ENCODE assay signal across 8 cellular contexts in genomic region chr10:73774637-73775036, GRCh38. TPM values are rescaled to one million over a fixed set of nuclear protein-coding genes. Genes with fewer than 3 reads are reported as not detected.
DNase-seq lines count a peak whose midpoint lies in the region; ATAC-seq and TF ChIP-seq lines count a peak whose summit lies in the region.

No MANE protein-coding gene starts in this region.

- no peak overlapping the region for H4K8ac ChIP-seq in mesendoderm (ENCODE audit: low read depth, low read length)

- intact Hi-C loops in adrenal gland (cut with DNase I) = no loop called here

- no peak overlapping the region for H3K9ac ChIP-seq in mesendoderm (ENCODE audit: low read length)

- H3K4me1 Mint-ChIP-seq in CD4-positive, CD25-positive, alpha-beta regulatory T cell = peaks cover 26 to 61% (median 36%) of the 10 kb centered on the region in 4 donors
- H3K4me1 Mint-ChIP-seq in activated naive CD8-positive, alpha-beta T cell treated with anti-CD3 and anti-CD28 coated beads, Interleukin-2, amount 10 ng/mL, durations not matched to agents 7 days and 5 days = peaks cover 45% of the 10 kb centered on the region

- TF ChIP-seq CTCF in adrenal gland (IDR thresholded peaks at IDR 0.05) = no peak

- peaks cover 4% of the 10 kb centered on the region for H3K79me2 ChIP-seq in mesendoderm (ENCODE audit: control insufficient read depth, insufficient read depth, low read length)

- H3K56ac ChIP-seq in mesendoderm (ENCODE audit: low read length) = no peak overlapping the region

- no peak overlapping the region for H4K5ac ChIP-seq in mesendoderm (ENCODE audit: low read length)

- peak overlapping the region; percentile 91 for H3K4me3 ChIP-seq in CD4-positive, CD25-positive, alpha-beta regulatory T cell (ENCODE audit: low read depth, low read length)
- H3K4me3 ChIP-seq in mesendoderm (ENCODE audit: low read length) = no peak overlapping the region
- no peak overlapping the region for H3K4me3 ChIP-seq in adrenal gland

- no peaks in the 10 kb centered on the region for H3K9me3 ChIP-seq in CD4-positive, CD25-positive, alpha-beta regulatory T cell (ENCODE audit: control insufficient read depth in 2 of 2, low read length in 2 of 2)
- H3K9me3 ChIP-seq in adrenal gland (replicated peaks in 1 of 3) = no peaks in the 10 kb centered on the region

- WGBS in mesendoderm (ENCODE audit: extremely low coverage, insufficient coverage, low lambda C conversion rate) = no CpG with 5 or more reads among the region's 5 CpGs
- 32 to 41% (median 35%) methylated on average over 5 of the region's 5 CpGs for WGBS in adrenal gland, 4 donors

- H3K4me3 Mint-ChIP-seq in CD4-positive, CD25-positive, alpha-beta regulatory T cell = peak overlapping the region; percentile 89 to 100 (median 96)
- H3K4me3 Mint-ChIP-seq in activated naive CD8-positive, alpha-beta T cell treated with anti-CD3 and anti-CD28 coated beads, Interleukin-2, amount 10 ng/mL, durations not matched to agents 7 days and 5 days = peak overlapping the region; percentile 91

- peaks cover 7% of the 10 kb centered on the region for H3K79me1 ChIP-seq in mesendoderm (ENCODE audit: low read length)

- no peak overlapping the region for H3K4ac ChIP-seq in mesendoderm (ENCODE audit: low read depth, low read length)

- H3K27ac ChIP-seq in CD4-positive, CD25-positive, alpha-beta regulatory T cell (ENCODE audit: insufficient read depth, low read length, poor library complexity, severe bottlenecking) = peak overlapping the region; percentile 95
- H3K27ac ChIP-seq in mesendoderm (ENCODE audit: low read depth, low read length) = no peak overlapping the region
- H3K27ac ChIP-seq in adrenal gland = no peak overlapping the region

- H3K36me3 Mint-ChIP-seq in CD4-positive, CD25-positive, alpha-beta regulatory T cell = peaks cover 25% of the 10 kb centered on the region
- H3K36me3 Mint-ChIP-seq in activated naive CD8-positive, alpha-beta T cell treated with anti-CD3 and anti-CD28 coated beads, Interleukin-2, amount 10 ng/mL, durations not matched to agents 7 days and 5 days = peaks cover 51% of the 10 kb centered on the region

- H3K23ac ChIP-seq in mesendoderm (ENCODE audit: low read length) = no peak overlapping the region

- H2BK120ac ChIP-seq in mesendoderm (ENCODE audit: low read depth, low read length) = no peak overlapping the region

- POLR2A ChIA-PET in activated naive CD8-positive, alpha-beta T cell treated with anti-CD3 and anti-CD28 coated beads, Interleukin-2, amount 10 ng/mL, durations not matched to agents 7 days and 5 days (lab: Charles Lee) = interaction anchor here (4.1 kb wide), 1 partner anchor 9 kb away, joined by 101 read pairs; the partner anchor contains the start of genes CHCHD1 and ZSWIM8

- DNase-seq in CD4-positive, CD25-positive, alpha-beta regulatory T cell = no peak
- DNase-seq in HT-29 (ENCODE audit: low spot score) = peak; percentile 67
- DNase-seq in activated naive CD8-positive, alpha-beta T cell treated with anti-CD3 and anti-CD28 coated beads, Interleukin-2, amount 10 ng/mL, durations not matched to agents 7 days and 5 days = no peak
- peak; percentile 27 for DNase-seq in mesendoderm
- no peak for DNase-seq in central memory CD4-positive, alpha-beta T cell
- no peak for DNase-seq in stimulated activated CD4-positive, alpha-beta T cell treated with anti-CD3 and anti-CD28 coated beads, Interleukin-2, amount 100 ng/mL, for 24 hours
- DNase-seq in DMS153 treated with DMSO at 0.1 percent for 48 hours (lab: John Stamatoyannopoulos, UW; ENCODE audit: unreplicated experiment) = no peak
- no peak for DNase-seq in adrenal gland

- H3K27me3 ChIP-seq in CD4-positive, CD25-positive, alpha-beta regulatory T cell (ENCODE audit: control insufficient read depth, insufficient read depth, low read length) = no peaks in the 10 kb centered on the region
- H3K27me3 ChIP-seq in mesendoderm (ENCODE audit: insufficient read depth, low read length, poor library complexity) (no peaks in the 10 kb centered on the region), adrenal gland (no peaks in the 10 kb centered on the region)

- H2BK5ac ChIP-seq in mesendoderm (ENCODE audit: low read length) = no peak overlapping the region

- no peak overlapping the region for H2AK5ac ChIP-seq in mesendoderm (ENCODE audit: low read length)

- peak overlapping the region; percentile 80 to 94 (median 94) for H3K27ac Mint-ChIP-seq in CD4-positive, CD25-positive, alpha-beta regulatory T cell
- H3K27ac Mint-ChIP-seq in activated naive CD8-positive, alpha-beta T cell treated with anti-CD3 and anti-CD28 coated beads, Interleukin-2, amount 10 ng/mL, durations not matched to agents 7 days and 5 days = peak overlapping the region; percentile 79

- H3K4me2 ChIP-seq in mesendoderm (ENCODE audit: low read length) = no peak overlapping the region

- peaks cover 38% of the 10 kb centered on the region for H3K4me1 ChIP-seq in CD4-positive, CD25-positive, alpha-beta regulatory T cell (ENCODE audit: control insufficient read depth, insufficient read depth, low read length, poor library complexity, severe bottlenecking)
- H3K4me1 ChIP-seq in mesendoderm (ENCODE audit: control insufficient read depth, low read depth, low read length) = no peaks in the 10 kb centered on the region
- H3K4me1 ChIP-seq in adrenal gland (replicated peaks in 1 of 2) = peaks cover 15 to 37% of the 10 kb centered on the region in 2 donors

- peaks cover 0 to 2% (median 0%) of the 10 kb centered on the region in 7 donors for H3K9me3 Mint-ChIP-seq in CD4-positive, CD25-positive, alpha-beta regulatory T cell
- no peaks in the 10 kb centered on the region for H3K9me3 Mint-ChIP-seq in activated naive CD8-positive, alpha-beta T cell treated with anti-CD3 and anti-CD28 coated beads, Interleukin-2, amount 10 ng/mL, durations not matched to agents 7 days and 5 days

- TF ChIP-seq POLR2A in adrenal gland (IDR thresholded peaks at IDR 0.05) = no peak

- H3K36me3 ChIP-seq in CD4-positive, CD25-positive, alpha-beta regulatory T cell (ENCODE audit: control insufficient read depth, insufficient read depth, low read length) = peaks cover 33% of the 10 kb centered on the region
- H3K36me3 ChIP-seq in mesendoderm (ENCODE audit: control insufficient read depth, insufficient read depth, low read length) (peaks cover 8% of the 10 kb centered on the region), adrenal gland (replicated peaks in 1 of 2) (peaks cover 0 to 50% of the 10 kb centered on the region in 2 donors)

- no peak for ATAC-seq in CD4-positive, CD25-positive, alpha-beta regulatory T cell (ENCODE audit: low read depth in 2 of 2)
- ATAC-seq in activated naive CD8-positive, alpha-beta T cell treated with anti-CD3 and anti-CD28 coated beads, Interleukin-2, amount 10 ng/mL, durations not matched to agents 7 days and 5 days (ENCODE audit: low read depth) = no peak

- no peak overlapping the region for H2BK15ac ChIP-seq in mesendoderm (replicated peaks; ENCODE audit: low read depth)

- H3K18ac ChIP-seq in mesendoderm (ENCODE audit: low read length) = no peak overlapping the region

- H3K27me3 Mint-ChIP-seq in CD4-positive, CD25-positive, alpha-beta regulatory T cell = no peaks in the 10 kb centered on the region
- H3K27me3 Mint-ChIP-seq in activated naive CD8-positive, alpha-beta T cell treated with anti-CD3 and anti-CD28 coated beads, Interleukin-2, amount 10 ng/mL, durations not matched to agents 7 days and 5 days = no peaks in the 10 kb centered on the region

RNA-seq across cellular contexts. Expression of gene CHCHD1, which starts 7.2 kb away (rescaled TPM):
- 6.3 TPM for total RNA-seq in CD4-positive, CD25-positive, alpha-beta regulatory T cell
- polyA plus RNA-seq in CD4-positive, CD25-positive, alpha-beta regulatory T cell = 10 to 100 TPM; 63.6 to 79.3 (median 70.0) TPM
- total RNA-seq in HT-29 (2014; rRNA removed; shearing (Covaris generic)) = 57.6 and 65.8 TPM in 2 replicates
- total RNA-seq in activated naive CD8-positive, alpha-beta T cell treated with anti-CD3 and anti-CD28 coated beads, Interleukin-2, amount 10 ng/mL, durations not matched to agents 7 days and 5 days = 10 to 100 TPM; 23.0 to 24.8 TPM
- 149 TPM for polyA plus RNA-seq in mesendoderm (2013, experiment 1 of 2)
- 149 TPM for polyA plus RNA-seq in mesendoderm (2013, experiment 2 of 2)
- total RNA-seq in adrenal gland = 10 to 100 TPM; 31.7 to 53.1 (median 38.3) TPM
- polyA plus RNA-seq in adrenal gland = 10 to 100 TPM; 57.4 to 83.1 (median 63.2) TPM

RNA-seq across cellular contexts. Expression of gene ZSWIM8, which starts 10.8 kb away (rescaled TPM):
- total RNA-seq in CD4-positive, CD25-positive, alpha-beta regulatory T cell = 95.5 TPM
- polyA plus RNA-seq in CD4-positive, CD25-positive, alpha-beta regulatory T cell = 10 to 100 TPM in 3 of 4 donors, 1 to 10 TPM in 1; 6.0 to 14.9 (median 11.8) TPM
- total RNA-seq in HT-29 (2014; rRNA removed; shearing (Covaris generic)) = 32.9 and 40.0 TPM in 2 replicates
- 10 to 100 TPM; 93.4 to 95.2 TPM for total RNA-seq in activated naive CD8-positive, alpha-beta T cell treated with anti-CD3 and anti-CD28 coated beads, Interleukin-2, amount 10 ng/mL, durations not matched to agents 7 days and 5 days
- 20.4 TPM for polyA plus RNA-seq in mesendoderm (2013, experiment 1 of 2)
- polyA plus RNA-seq in mesendoderm (2013, experiment 2 of 2) = 22.1 TPM
- 100 to 1,000 TPM in 5 of 8 donors, 10 to 100 TPM in 3; 73.5 to 197 (median 114) TPM for total RNA-seq in adrenal gland
- polyA plus RNA-seq in adrenal gland = 100 to 1,000 TPM in 2 of 3 donors, 10 to 100 TPM in 1; 74.4 to 714 (median 520) TPM

RNA-seq across cellular contexts. Expression of gene SEC24C, which starts 30.5 kb away (rescaled TPM):
- 78.2 TPM for total RNA-seq in CD4-positive, CD25-positive, alpha-beta regulatory T cell
- 10 to 100 TPM; 30.2 to 39.3 (median 36.9) TPM for polyA plus RNA-seq in CD4-positive, CD25-positive, alpha-beta regulatory T cell
- 63.2 and 76.5 TPM in 2 replicates for total RNA-seq in HT-29 (2014; rRNA removed; shearing (Covaris generic))
- 10 to 100 TPM; 96.3 to 96.7 TPM for total RNA-seq in activated naive CD8-positive, alpha-beta T cell treated with anti-CD3 and anti-CD28 coated beads, Interleukin-2, amount 10 ng/mL, durations not matched to agents 7 days and 5 days
- polyA plus RNA-seq in mesendoderm (2013, experiment 1 of 2) = 31.2 TPM
- polyA plus RNA-seq in mesendoderm (2013, experiment 2 of 2) = 32.6 TPM
- 100 to 1,000 TPM in 2 of 8 donors, 10 to 100 TPM in 6; 61.3 to 133 (median 81.2) TPM for total RNA-seq in adrenal gland
- polyA plus RNA-seq in adrenal gland = 100 to 1,000 TPM in 1 of 3 donors, 10 to 100 TPM in 2; 38.4 to 109 (median 52.7) TPM

RNA-seq across cellular contexts. Expression of gene NDST2, which starts 36.8 kb away (rescaled TPM):
- 74.4 TPM for total RNA-seq in CD4-positive, CD25-positive, alpha-beta regulatory T cell
- polyA plus RNA-seq in CD4-positive, CD25-positive, alpha-beta regulatory T cell = 10 to 100 TPM; 20.6 to 28.5 (median 24.6) TPM
- total RNA-seq in HT-29 (2014; rRNA removed; shearing (Covaris generic)) = 18.6 and 19.8 TPM in 2 replicates
- 10 to 100 TPM; 80.1 to 82.0 TPM for total RNA-seq in activated naive CD8-positive, alpha-beta T cell treated with anti-CD3 and anti-CD28 coated beads, Interleukin-2, amount 10 ng/mL, durations not matched to agents 7 days and 5 days
- 7.4 TPM for polyA plus RNA-seq in mesendoderm (2013, experiment 1 of 2)
- 8.0 TPM for polyA plus RNA-seq in mesendoderm (2013, experiment 2 of 2)
- total RNA-seq in adrenal gland = 10 to 100 TPM; 31.9 to 67.0 (median 41.6) TPM
- 10 to 100 TPM; 14.5 to 23.0 (median 21.9) TPM for polyA plus RNA-seq in adrenal gland

Comparison
In these comparisons a context has a peak if more than half of its experiments do, and no peak if none do; other contexts are left out.
1. DNase-seq: peak in HT-29 (single experiment) and mesendoderm (single experiment); none in CD4-positive, CD25-positive, alpha-beta regulatory T cell (0 of 3), activated naive CD8-positive, alpha-beta T cell treated with anti-CD3 and anti-CD28 coated beads, Interleukin-2, amount 10 ng/mL, durations not matched to agents 7 days and 5 days (single experiment), central memory CD4-positive, alpha-beta T cell (single experiment), stimulated activated CD4-positive, alpha-beta T cell treated with anti-CD3 and anti-CD28 coated beads, Interleukin-2, amount 100 ng/mL, for 24 hours (0 of 2), DMS153 treated with DMSO at 0.1 percent for 48 hours (single experiment) and adrenal gland (0 of 7).